Comparison of ENCODE assay signal across 10 cellular contexts in the genomic region with DNA sequence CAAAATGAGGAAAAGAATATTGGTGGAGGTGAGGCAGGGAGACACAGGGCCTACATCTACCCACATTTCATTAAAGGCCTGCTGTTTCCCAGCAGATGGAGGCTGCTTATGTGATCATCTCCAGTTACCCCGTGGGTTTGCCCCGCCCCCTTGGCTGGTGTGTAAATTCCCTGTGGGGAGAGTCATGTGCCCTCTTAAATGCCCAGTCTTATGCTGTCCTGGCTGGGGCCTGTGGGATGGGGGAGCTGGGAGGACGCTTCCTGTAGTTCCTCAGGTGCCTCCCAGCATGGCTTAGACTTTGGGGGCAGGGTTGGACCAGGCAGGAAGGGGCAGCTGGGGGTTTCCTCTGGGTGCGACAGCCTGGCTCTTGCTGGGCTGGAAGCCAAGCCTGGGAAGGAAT. TPM values are rescaled to one million over a fixed set of nuclear protein-coding genes. Genes with fewer than 3 reads are reported as not detected.
A peak's percentile ranks its signal among the peaks of the same experiment; 100 is the strongest.
DNase-seq lines count a peak whose midpoint lies in the region; ATAC-seq and TF ChIP-seq lines count a peak whose summit lies in the region.
"Had no signal": no experiment of that assay in that cellular context is flagged by ENCODE, and none has a peak within 500 bp of the region (broad histone marks: within the 10 kb centered on the region; RNA-seq: fewer than 3 reads in every experiment).

No MANE protein-coding gene starts in this region.

- CTCF ChIA-PET in T-cell (lab: Charles Lee) = no interaction called here

- no peak overlapping the region for H3K4me3 ChIP-seq in choroid plexus epithelial cell (ENCODE audit: low read depth, low read length)
- H3K4me3 ChIP-seq in muscle layer of colon (ENCODE audit: low read depth in 1 of 2, low read length in 2 of 2) = no peak overlapping the region

- no peaks in the 10 kb centered on the region for H3K36me3 Mint-ChIP-seq in T-cell

- peak overlapping the region; percentile 35 for H3K27ac ChIP-seq in muscle layer of colon (ENCODE audit: low read depth, low read length)

- H3K9me3 Mint-ChIP-seq in T-cell = peaks cover 0 to 8% (median 6%) of the 10 kb centered on the region in 3 donors

- ATAC-seq in GM21360 (IDR thresholded peaks at IDR 0.05; ENCODE audit: unreplicated experiment) (no peak), T-cell (replicated peaks in 1 of 4) (no peak), GM21786 (IDR thresholded peaks at IDR 0.05; ENCODE audit: unreplicated experiment) (no peak)

- no peaks in the 10 kb centered on the region for H3K27me3 ChIP-seq in muscle layer of colon (ENCODE audit: control insufficient read depth in 1 of 2, insufficient read depth in 2 of 2, low read length in 2 of 2)

- no peaks in the 10 kb centered on the region for H3K36me3 ChIP-seq in muscle layer of colon (ENCODE audit: insufficient read depth, low read length)

- no peak overlapping the region for H3K4me3 Mint-ChIP-seq in T-cell
- H3K4me3 Mint-ChIP-seq: B cell, nephron had no signal

- H3K27me3 Mint-ChIP-seq in T-cell = peaks cover 8 to 10% of the 10 kb centered on the region in 2 donors

- H3K9me3 ChIP-seq in muscle layer of colon (ENCODE audit: low read length) = no peaks in the 10 kb centered on the region

- H3K4me1 ChIP-seq in muscle layer of colon (ENCODE audit: insufficient read depth, low read length) = peaks cover 14% of the 10 kb centered on the region

- POLR2A ChIA-PET in T-cell (lab: Charles Lee) = no interaction called here

- H3K27ac Mint-ChIP-seq in T-cell = no peak overlapping the region
- H3K27ac Mint-ChIP-seq: B cell, nephron had no signal

- no peak overlapping the region for H3K9ac ChIP-seq in muscle layer of colon (ENCODE audit: low read length)

- peaks cover 12 to 36% (median 23%) of the 10 kb centered on the region in 3 donors for H3K4me1 Mint-ChIP-seq in T-cell
- H3K4me1 Mint-ChIP-seq: B cell had no signal

- TF ChIP-seq CTCF in choroid plexus epithelial cell (conservative IDR thresholded peaks at IDR 0.05; ENCODE audit: low read depth, low read length) = no peak

- DNase-seq in NCI-H146 (lab: John Stamatoyannopoulos, UW) (peak; percentile 3), NCI-H146 treated with DMSO at 0.1 percent for 48 hours (lab: John Stamatoyannopoulos, UW; ENCODE audit: unreplicated experiment) (no peak), NCI-H460 (ENCODE audit: extremely low read depth, low read depth) (peak; percentile 80), choroid plexus epithelial cell (ENCODE audit: low read depth) (peak; percentile 93), T-cell (no peak)

RNA-seq across cellular contexts. Expression of gene CITED4, which starts 15.5 kb away (rescaled TPM):
- total RNA-seq in NCI-H460 (2014; rRNA removed; shearing (Covaris generic)) = 71.1 and 106 TPM in 2 replicates
- polyA plus RNA-seq in NCI-H460 (2014; cell fraction: nucleus; rRNA removed) = 22.1 and 54.6 TPM in 2 replicates
- 10 to 100 TPM; 23.4 to 37.0 (median 28.4) TPM for total RNA-seq in T-cell

Comparison
In these comparisons a context has a peak if more than half of its experiments do, and no peak if none do; other contexts are left out.
1. DNase-seq: peak in NCI-H146 (single experiment), NCI-H460 (single experiment) and choroid plexus epithelial cell (single experiment); none in NCI-H146 treated with DMSO at 0.1 percent for 48 hours (single experiment) and T-cell (0 of 34).